Comparison of ENCODE assay signal across 26 cellular contexts in the genomic region with DNA sequence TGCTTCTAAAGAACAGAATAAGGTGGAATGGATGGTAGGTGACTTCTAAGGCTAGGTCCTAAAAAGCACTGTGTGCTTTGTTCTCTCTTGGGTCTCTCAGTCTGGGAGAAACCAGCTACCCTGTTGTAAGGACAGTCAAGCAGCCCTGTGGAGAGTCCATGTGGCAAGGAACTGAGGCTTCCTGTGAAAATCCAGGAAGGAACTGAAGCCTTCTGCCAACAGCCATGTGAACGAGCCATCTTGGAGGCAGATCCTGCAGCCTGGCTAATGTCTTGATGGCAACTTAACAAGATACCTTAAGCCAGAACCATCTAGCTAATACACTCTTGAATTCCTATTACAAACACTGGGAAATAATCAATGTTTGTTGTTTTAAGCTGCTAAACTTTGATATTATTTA.
"Had no signal": no experiment of that assay in that cellular context is flagged by ENCODE, and none has a peak within 500 bp of the region (broad histone marks: within the 10 kb centered on the region; RNA-seq: fewer than 3 reads in every experiment).

No MANE protein-coding gene starts in this region.

- H3K27ac ChIP-seq: gastrocnemius medialis, neural progenitor cell, prostate gland, right atrium auricular region, suprapubic skin, transverse colon, upper lobe of right lung, uterus had no signal

- H3K27me3 Mint-ChIP-seq: stimulated activated naive CD8-positive, alpha-beta T cell treated with anti-CD3 and anti-CD28 coated beads, Interleukin-15, amount 100 ng/mL, for 72 hours had no signal

- H3K4me1 Mint-ChIP-seq: memory B cell; nephron; stimulated activated naive CD8-positive, alpha-beta T cell treated with anti-CD3 and anti-CD28 coated beads, Interleukin-15, amount 100 ng/mL, for 72 hours had no signal

- H3K9ac ChIP-seq: neural progenitor cell had no signal

- H3K36me3 ChIP-seq: gastrocnemius medialis, neural progenitor cell, prostate gland, right atrium auricular region, suprapubic skin, transverse colon, upper lobe of right lung, uterus had no signal

- H3K27ac Mint-ChIP-seq: effector memory CD8-positive, alpha-beta T cell; memory B cell; naive thymus-derived CD4-positive, alpha-beta T cell; nephron; neural progenitor cell; stimulated activated naive CD8-positive, alpha-beta T cell treated with anti-CD3 and anti-CD28 coated beads, Interleukin-15, amount 100 ng/mL, for 72 hours had no signal

- H3K4me3 ChIP-seq: gastrocnemius medialis, lung, neural progenitor cell, prostate gland, right atrium auricular region, smooth muscle cell, suprapubic skin, transverse colon, upper lobe of right lung, uterus had no signal

- H3K4me1 ChIP-seq: gastrocnemius medialis, prostate gland, suprapubic skin, uterus had no signal

- H3K4me3 Mint-ChIP-seq: effector memory CD8-positive, alpha-beta T cell; memory B cell; naive thymus-derived CD4-positive, alpha-beta T cell; nephron; neural progenitor cell; stimulated activated naive CD8-positive, alpha-beta T cell treated with anti-CD3 and anti-CD28 coated beads, Interleukin-15, amount 100 ng/mL, for 72 hours had no signal

- DNase-seq: cortex of kidney; effector memory CD8-positive, alpha-beta T cell; gastrocnemius medialis; head of caudate nucleus; midbrain; naive thymus-derived CD4-positive, alpha-beta T cell; nucleus accumbens; stimulated activated CD4-positive, alpha-beta T cell treated with anti-CD3 and anti-CD28 coated beads, Interleukin-12 subunit alpha, Interleukin-12 subunit beta, amount 100 ng/mL, for 4 hours; stimulated activated CD4-positive, alpha-beta T cell treated with anti-CD3 and anti-CD28 coated beads, Interleukin-1b, Interleukin-23, amount 100 ng/mL, for 48 hours; stimulated activated CD4-positive, alpha-beta T cell treated with anti-CD3 and anti-CD28 coated beads, Interleukin-4, amount 100 ng/mL, for 1 hour; stimulated activated CD8-positive, alpha-beta memory T cell treated with anti-CD3 and anti-CD28 coated beads, Interleukin-4, amount 100 ng/mL, for 48 hours; stimulated activated naive CD4-positive, alpha-beta T cell; stimulated activated naive CD8-positive, alpha-beta T cell treated with anti-CD3 and anti-CD28 coated beads, Interleukin-15, amount 100 ng/mL, for 72 hours; transverse colon; upper lobe of right lung; uterus had no signal

- ATAC-seq: effector memory CD8-positive, alpha-beta T cell; gastrocnemius medialis; left lobe of liver; naive thymus-derived CD4-positive, alpha-beta T cell; sciatic nerve; stimulated activated naive CD8-positive, alpha-beta T cell treated with anti-CD3 and anti-CD28 coated beads, Interleukin-15, amount 100 ng/mL, for 72 hours; upper lobe of right lung had no signal

- H3K36me3 Mint-ChIP-seq: memory B cell; naive thymus-derived CD4-positive, alpha-beta T cell had no signal

- H3K27me3 ChIP-seq: gastrocnemius medialis, neural progenitor cell, right atrium auricular region, suprapubic skin, transverse colon, upper lobe of right lung, uterus had no signal

- H2AFZ ChIP-seq: neural progenitor cell had no signal

- H3K4me2 ChIP-seq: neural progenitor cell, smooth muscle cell had no signal

- H3K9me3 ChIP-seq: gastrocnemius medialis, prostate gland, right atrium auricular region, suprapubic skin, transverse colon, upper lobe of right lung had no signal
